8 cellular contexts compared by ENCODE assay signal in the genomic region with DNA sequence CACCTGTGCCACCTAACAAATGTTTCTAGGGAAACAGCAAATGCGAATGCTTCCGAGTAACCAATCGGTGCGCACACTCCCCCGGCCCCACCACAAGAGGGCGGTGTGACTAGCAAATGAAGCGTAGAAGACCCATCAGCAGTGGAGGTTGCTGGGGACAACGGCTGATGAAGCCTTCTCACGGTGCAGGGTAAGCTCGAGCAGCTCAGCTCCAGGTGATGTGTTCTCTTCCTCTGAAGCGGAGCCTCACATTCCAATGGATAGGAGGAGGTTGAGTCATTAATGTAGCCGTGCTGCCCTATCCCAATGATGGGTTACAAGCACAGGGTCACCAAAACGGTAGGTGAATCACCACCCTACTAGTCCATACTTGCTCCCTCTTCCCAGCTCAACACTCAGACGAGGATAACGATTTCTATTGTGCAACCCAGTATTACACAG.
DNase-seq lines count a peak whose midpoint lies in the region; ATAC-seq, FAIRE-seq and TF ChIP-seq lines count a peak whose summit lies in the region.

No MANE protein-coding gene starts in this region.

- H3K36me3 ChIP-seq in right lobe of liver (no peaks in the 10 kb centered on the region), stomach (no peaks in the 10 kb centered on the region)

- in situ Hi-C loops in SK-MEL-5 (cut with HindIII; ENCODE audit: low pct_unique_long_range_greater_than_20kb, low sequenced_read_pairs), result no loop called here
- in situ Hi-C loops in T47D (cut with HindIII; ENCODE audit: low pct_unique_long_range_greater_than_20kb, low sequenced_read_pairs), result no loop called here

- no peaks in the 10 kb centered on the region for H3K4me1 ChIP-seq in right lobe of liver
- H3K4me1 ChIP-seq in stomach, result peaks cover 0 to 13% (median 0%) of the 10 kb centered on the region in 4 donors

- peak; percentile 49 to 61 (median 56) for ATAC-seq in right lobe of liver

- no peaks in the 10 kb centered on the region for H3K27me3 ChIP-seq in right lobe of liver
- peaks cover 0 to 9% (median 3%) of the 10 kb centered on the region in 3 donors for H3K27me3 ChIP-seq in stomach

- FAIRE-seq in HTR-8/SVneo (lab: Jason Lieb, UNC), result peak; percentile 90

- 27% methylated on average over 11 of the region's 15 CpGs for WGBS in right lobe of liver (ENCODE audit: insufficient coverage, low coverage, low lambda C conversion rate, missing lambda C conversion rate)
- WGBS in stomach, 5 donors, result 26 to 39% (median 33%) methylated on average over 15 of the region's 15 CpGs

- H3K27ac ChIP-seq in right lobe of liver (no peak overlapping the region), stomach (no peak overlapping the region)

- TF ChIP-seq CTCF in right lobe of liver (IDR thresholded peaks at IDR 0.05) (peak in 3 of 4 donors; percentile 55 to 65 (median 61)), stomach (IDR thresholded peaks at IDR 0.05) (peak in 5 of 7 experiments; percentile 34 to 68 (median 51))

- no peak for TF ChIP-seq POLR2A in right lobe of liver (IDR thresholded peaks at IDR 0.05)
- TF ChIP-seq POLR2A in stomach (IDR thresholded peaks at IDR 0.05), result no peak

- no peak for TF ChIP-seq EP300 in stomach (IDR thresholded peaks at IDR 0.05)

- no peak overlapping the region for H3K4me3 ChIP-seq in right lobe of liver
- no peak overlapping the region for H3K4me3 ChIP-seq in stomach

- intact Hi-C loops in right lobe of liver (cut with DNase I) (no loop called here), stomach (cut with DNase I; ENCODE audit: low total_unique reads) (no loop called here)

- H3K9me3 ChIP-seq in right lobe of liver (no peaks in the 10 kb centered on the region), stomach (no peaks in the 10 kb centered on the region)

- DNase-seq in COR-L47 (lab: John Stamatoyannopoulos, UW), result peak; percentile 19
- peak; percentile 79 for DNase-seq in HTR-8/SVneo (ENCODE audit: insufficient read length, low spot score)
- DNase-seq in SK-MEL-5 (ENCODE audit: low read depth, low spot score), result peak; percentile 68
- peak; percentile 45 to 50 for DNase-seq in T47D (ENCODE audit: low read depth in 1 of 2, low spot score in 1 of 2)
- peak in 1 of 3 donors; percentile 52 for DNase-seq in right lobe of liver
- DNase-seq in stomach, result peak; percentile 54
- no peak for DNase-seq in DMS79 (lab: John Stamatoyannopoulos, UW)
- no peak for DNase-seq in middle frontal gyrus (ENCODE audit: extremely low spot score, low spot score)

Comparison
In these comparisons a context has a peak if more than half of its experiments do, and no peak if none do; other contexts are left out.
1. DNase-seq: peak in COR-L47 (single experiment), HTR-8/SVneo (single experiment), SK-MEL-5 (single experiment), T47D (2 of 2) and stomach (single experiment); none in DMS79 (single experiment) and middle frontal gyrus (single experiment).